ENCODE assay signal across 8 cellular contexts in the genomic region with DNA sequence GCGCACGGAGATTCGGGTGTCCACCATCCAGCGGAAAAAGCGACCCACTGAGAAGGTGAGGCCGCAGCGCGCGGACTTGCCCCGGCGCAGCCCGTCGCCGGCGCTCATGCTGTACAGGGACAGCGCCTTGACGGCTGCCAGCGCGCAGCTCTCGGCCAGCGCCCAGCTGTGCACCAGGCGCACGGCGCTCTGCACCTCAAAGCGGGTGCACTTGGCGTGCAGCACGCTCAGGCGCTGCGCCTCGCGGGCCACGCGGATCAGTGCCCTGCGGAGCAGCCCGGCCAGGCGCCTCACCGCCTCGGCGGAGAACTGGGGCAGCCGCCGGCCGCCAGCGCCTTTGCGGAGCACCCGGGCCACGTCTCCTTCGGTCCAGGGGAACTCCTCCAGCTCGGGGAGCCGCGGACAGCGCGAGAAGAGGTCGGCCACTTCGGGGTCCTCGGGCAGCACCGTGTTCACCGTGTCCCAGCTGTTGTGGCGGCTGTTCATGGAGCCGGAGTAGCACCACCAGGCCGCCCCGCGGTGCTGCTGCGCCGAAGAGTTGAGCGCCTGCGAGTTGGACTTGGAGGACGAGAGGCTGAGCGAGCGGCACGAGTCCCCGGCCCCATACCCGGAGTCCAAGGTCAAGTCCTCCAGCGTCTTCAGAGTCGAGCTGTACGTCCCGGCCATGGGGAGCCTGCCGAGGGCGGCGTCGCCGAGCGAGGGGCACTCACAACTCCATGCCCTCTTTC. TPM values are rescaled to one million over a fixed set of nuclear protein-coding genes. Genes with fewer than 3 reads are reported as not detected.
A peak's percentile ranks its signal among the peaks of the same experiment; 100 is the strongest.
DNase-seq lines count a peak whose midpoint lies in the region; ATAC-seq and TF ChIP-seq lines count a peak whose summit lies in the region.

No MANE protein-coding gene starts in this region.

- H3K27ac Mint-ChIP-seq in activated T-cell treated with anti-CD3 and anti-CD28 coated beads, Interleukin-2, amount 50 U/mL, for 72 hours: no peak overlapping the region
- peak overlapping the region in 1 of 6 donors; percentile 76 for H3K27ac Mint-ChIP-seq in naive B cell

- H3K9me3 Mint-ChIP-seq in activated T-cell treated with anti-CD3 and anti-CD28 coated beads, Interleukin-2, amount 50 U/mL, for 72 hours: no peaks in the 10 kb centered on the region
- no peaks in the 10 kb centered on the region for H3K9me3 Mint-ChIP-seq in naive B cell

- peak overlapping the region; percentile 92 to 94 for H3K4me3 Mint-ChIP-seq in activated T-cell treated with anti-CD3 and anti-CD28 coated beads, Interleukin-2, amount 50 U/mL, for 72 hours
- peak overlapping the region; percentile 82 to 92 (median 89) for H3K4me3 Mint-ChIP-seq in naive B cell

- H3K4me1 Mint-ChIP-seq in activated T-cell treated with anti-CD3 and anti-CD28 coated beads, Interleukin-2, amount 50 U/mL, for 72 hours (ENCODE audit: low read depth): peaks cover 24% of the 10 kb centered on the region
- peaks cover 25 to 37% (median 32%) of the 10 kb centered on the region in 3 donors for H3K4me1 Mint-ChIP-seq in naive B cell

- POLR2A ChIA-PET in HEK293T (lab: Yijun Ruan, JAX): interaction anchor here (0.8 to 3.2 kb wide), 7 partner anchors 8 to 252 kb away, joined by 3 to 14 read pairs (median 3); a partner anchor contains a TSS

- DNase-seq in EH (ENCODE audit: low read depth): peak; percentile 64
- DNase-seq in HEK293T (ENCODE audit: extremely low spot score): peak; percentile 42
- peak; percentile 30 for DNase-seq in NCI-H774 (lab: John Stamatoyannopoulos, UW)
- peak; percentile 61 to 65 for DNase-seq in activated T-cell treated with anti-CD3 and anti-CD28 coated beads, Interleukin-2, amount 50 U/mL, for 72 hours
- peak; percentile 56 for DNase-seq in fibroblast of gingiva (ENCODE audit: low read depth)
- peak; percentile 37 for DNase-seq in naive B cell
- peak; percentile 36 for DNase-seq in stromal cell of bone marrow (ENCODE audit: low read depth)
- DNase-seq in NCI-H446 treated with DMSO at 0.1 percent for 48 hours (lab: John Stamatoyannopoulos, UW): no peak

- H3K27me3 Mint-ChIP-seq in activated T-cell treated with anti-CD3 and anti-CD28 coated beads, Interleukin-2, amount 50 U/mL, for 72 hours (ENCODE audit: low read depth): peaks cover 67% of the 10 kb centered on the region
- peaks cover 52 to 67% (median 60%) of the 10 kb centered on the region in 3 donors for H3K27me3 Mint-ChIP-seq in naive B cell

- CTCF ChIA-PET in HEK293T (lab: Yijun Ruan, JAX): interaction anchor here (1.4 to 3.9 kb wide), 3 partner anchors 17 to 549 kb away, joined by 3 to 26 read pairs (median 5); no protein-coding TSS in a partner anchor

- peak; percentile 31 to 34 for ATAC-seq in activated T-cell treated with anti-CD3 and anti-CD28 coated beads, Interleukin-2, amount 50 U/mL, for 72 hours (replicated peaks in 1 of 2)
- peak; percentile 24 to 28 for ATAC-seq in naive B cell (ENCODE audit: low read depth in 2 of 2)

- no peaks in the 10 kb centered on the region for H3K36me3 Mint-ChIP-seq in activated T-cell treated with anti-CD3 and anti-CD28 coated beads, Interleukin-2, amount 50 U/mL, for 72 hours (ENCODE audit: insufficient read depth in 2 of 2)
- H3K36me3 Mint-ChIP-seq in naive B cell: peaks cover 0 to 4% of the 10 kb centered on the region in 2 donors

TF ChIP-seq in HEK293T, 16 proteins besides CTCF, POLR2A, EP300 and RAD21:
- no peak for TF ChIP-seq FOXK2 (IDR thresholded peaks at IDR 0.05)
- TF ChIP-seq, protein P1, sequence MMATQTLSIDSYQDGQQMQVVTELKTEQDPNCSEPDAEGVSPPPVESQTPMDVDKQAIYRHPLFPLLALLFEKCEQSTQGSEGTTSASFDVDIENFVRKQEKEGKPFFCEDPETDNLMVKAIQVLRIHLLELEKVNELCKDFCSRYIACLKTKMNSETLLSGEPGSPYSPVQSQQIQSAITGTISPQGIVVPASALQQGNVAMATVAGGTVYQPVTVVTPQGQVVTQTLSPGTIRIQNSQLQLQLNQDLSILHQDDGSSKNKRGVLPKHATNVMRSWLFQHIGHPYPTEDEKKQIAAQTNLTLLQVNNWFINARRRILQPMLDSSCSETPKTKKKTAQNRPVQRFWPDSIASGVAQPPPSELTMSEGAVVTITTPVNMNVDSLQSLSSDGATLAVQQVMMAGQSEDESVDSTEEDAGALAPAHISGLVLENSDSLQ (IDR thresholded peaks at IDR 0.05): no peak
- TF ChIP-seq HDGF (IDR thresholded peaks at IDR 0.05; ENCODE audit: borderline replicate concordance): no peak
- TF ChIP-seq TARDBP (IDR thresholded peaks at IDR 0.05): no peak
- TF ChIP-seq SP1 (IDR thresholded peaks at IDR 0.05): no peak
- TF ChIP-seq FOXA1 (IDR thresholded peaks at IDR 0.05): no peak
- TF ChIP-seq LEF1 (IDR thresholded peaks at IDR 0.05; ENCODE audit: borderline replicate concordance): no peak
- TF ChIP-seq SUZ12 (IDR thresholded peaks at IDR 0.05): no peak
- no peak for TF ChIP-seq NFRKB (IDR thresholded peaks at IDR 0.05)
- no peak for TF ChIP-seq ELF4 (IDR thresholded peaks at IDR 0.05)
- TF ChIP-seq CTBP1 (IDR thresholded peaks at IDR 0.05; ENCODE audit: borderline replicate concordance): no peak
- TF ChIP-seq L3MBTL2 (conservative IDR thresholded peaks at IDR 0.05): no peak; the same call in 1 of the 2 replicates

RNA-seq across cellular contexts. Expression of a gene that starts 0.7 kb away (rescaled TPM):
- total RNA-seq in activated T-cell treated with anti-CD3 and anti-CD28 coated beads, Interleukin-2, amount 50 U/mL, for 72 hours: 1 to 10 TPM; 2.2 to 5.6 TPM
- under 1 TPM in 3 of 6 donors, not detected in 3; 0.05 to 0.34 (median 0.27) TPM for polyA plus RNA-seq in naive B cell (ENCODE audit: low read depth in 6 of 6)
